8 cellular contexts compared by ENCODE assay signal in the genomic region with DNA sequence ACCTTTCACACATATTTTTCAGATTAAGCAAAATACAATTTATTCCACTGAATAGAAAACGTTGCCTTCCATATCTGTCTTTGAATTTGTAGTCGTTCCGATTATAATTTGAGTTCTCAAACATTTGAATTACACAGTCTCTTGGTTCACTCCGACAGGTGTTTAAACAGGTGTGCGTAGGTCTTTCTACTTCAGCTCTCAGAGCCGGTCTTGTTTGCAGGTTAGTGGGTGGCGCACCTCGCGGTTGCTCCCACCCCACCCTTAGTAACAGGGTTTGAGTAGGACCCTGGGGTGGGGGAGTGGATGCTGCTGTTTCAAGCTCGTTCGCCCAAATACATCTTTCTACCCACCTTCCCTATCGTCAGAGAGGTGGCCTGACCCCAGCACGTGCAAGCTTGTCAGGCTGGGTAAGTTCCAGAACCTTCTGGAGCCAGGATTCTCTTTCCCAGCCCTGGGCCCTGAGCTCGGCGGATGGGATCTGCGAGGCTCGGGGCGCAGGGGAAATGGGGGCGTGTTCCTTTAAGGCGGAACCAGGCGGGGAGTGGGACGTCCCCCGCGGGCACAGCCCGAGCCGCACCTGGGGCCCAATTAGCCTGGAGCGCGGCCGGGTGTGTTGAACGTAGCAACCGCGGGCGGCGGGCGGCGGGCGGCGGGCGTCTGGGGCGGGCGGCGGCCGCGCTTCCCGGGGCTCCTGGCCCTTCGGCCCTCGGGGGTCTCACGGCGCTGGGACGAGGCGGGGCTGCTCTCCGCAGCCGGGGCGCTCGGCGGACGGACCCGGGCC. TPM values are rescaled to one million over a fixed set of nuclear protein-coding genes. Genes with fewer than 3 reads are reported as not detected.
DNase-seq lines count a peak whose midpoint lies in the region; ATAC-seq and TF ChIP-seq lines count a peak whose summit lies in the region.

A gene (plus strand): TSS at position 591 of the 781 bp plus-strand sequence.

- in situ Hi-C loops in mammary epithelial cell (cut with MboI; ENCODE audit: low sequenced_read_pairs in 2 of 2), result no loop called here

- BruUV-seq in mammary epithelial cell (replicated peaks; lab: Mats Ljungman, UMichigan), result no TSS peak

- no peak within 1 kb of the TSS for H3K9ac ChIP-seq in mammary epithelial cell (ENCODE audit: insufficient read depth, low read length)

- H3K4me1 Mint-ChIP-seq in T-helper 17 cell, result peaks cover 9% of the 10 kb centered on the region

- intact Hi-C loops in mammary epithelial cell (cut with micrococcal nuclease) (no loop called here), left lung (cut with DNase I) (no loop called here)

- H3K4me2 ChIP-seq in mammary epithelial cell (ENCODE audit: insufficient read depth, low read depth, low read length), result peak within 1 kb of the TSS; percentile 85

- H3K27ac Mint-ChIP-seq in T-helper 17 cell, result no peak within 1 kb of the TSS

- dilution Hi-C loops in mammary epithelial cell (cut with HindIII; ENCODE audit: low sequenced_read_pairs), result no loop called here

- H3K27ac ChIP-seq in mammary epithelial cell (ENCODE audit: insufficient read depth, low read depth, low read length) (no peak within 1 kb of the TSS), left lung (peak within 1 kb of the TSS; percentile 25 to 31)

- peaks cover 9% of the 10 kb centered on the region for H3K4me1 ChIP-seq in mammary epithelial cell (ENCODE audit: insufficient read depth, low read length)
- no peaks in the 10 kb centered on the region for H3K4me1 ChIP-seq in left lung

- ATAC-seq in HG03159 (IDR thresholded peaks at IDR 0.05; ENCODE audit: unreplicated experiment) (peak; percentile 77), T-helper 17 cell (peak; percentile 90), left lung (peak; percentile 88)

- DNase-seq in NCI-H2081 (lab: John Stamatoyannopoulos, UW) (peak; percentile 44 to 65), NCI-H2081 treated with DMSO at 0.1 percent for 48 hours (lab: John Stamatoyannopoulos, UW) (no peak), T-helper 17 cell (peak in 2 of 3 donors; percentile 14 to 33), mammary epithelial cell (peak; percentile 3), left lung (peak; percentile 65 to 88), NOMO-1 (lab: John Stamatoyannopoulos, UW; ENCODE audit: unreplicated experiment in 2 of 2) (no peak)
- peak; percentile 18 to 22 for DNase-seq in stimulated activated CD4-positive, alpha-beta T cell treated with anti-CD3 and anti-CD28 coated beads, Interleukin-2, amount 100 ng/mL, for 48 hours

- H3K79me2 ChIP-seq in mammary epithelial cell (ENCODE audit: insufficient read depth, low read length), result no peaks in the 10 kb centered on the region

- no peaks in the 10 kb centered on the region for H3K36me3 ChIP-seq in mammary epithelial cell (ENCODE audit: insufficient read depth, low read length)
- no peaks in the 10 kb centered on the region for H3K36me3 ChIP-seq in left lung

- CTCF ChIA-PET in mammary epithelial cell (lab: Charles Lee; ENCODE audit: low non-redundant PET), result no interaction called here

- H3K27me3 ChIP-seq in mammary epithelial cell (ENCODE audit: insufficient read depth, low read length) (peaks cover 20% of the 10 kb centered on the region), left lung (peaks cover 6 to 47% of the 10 kb centered on the region in 2 donors)

- peaks cover 6% of the 10 kb centered on the region for H3K36me3 Mint-ChIP-seq in T-helper 17 cell (ENCODE audit: low read depth)

- peak within 1 kb of the TSS; percentile 91 for H3K4me3 Mint-ChIP-seq in T-helper 17 cell

- no peaks in the 10 kb centered on the region for H3K9me3 ChIP-seq in T-helper 17 cell (ENCODE audit: control insufficient read depth, low read length, poor library complexity, severe bottlenecking)
- H3K9me3 ChIP-seq in mammary epithelial cell (replicated peaks; ENCODE audit: insufficient read depth, low read length), result no peaks in the 10 kb centered on the region
- H3K9me3 ChIP-seq in left lung, result no peaks in the 10 kb centered on the region

- 52% methylated on average over 17 of the region's 58 CpGs for WGBS in mammary epithelial cell (ENCODE audit: low coverage, missing lambda C conversion rate)

- H3K4me3 ChIP-seq in mammary epithelial cell (replicated peaks in 1 of 3; ENCODE audit: insufficient read depth in 1 of 3, low read depth in 2 of 3, low read length in 3 of 3) (peak within 1 kb of the TSS; percentile 11 to 36 (median 13)), left lung (peak within 1 kb of the TSS; percentile 51 to 52)

- peak within 1 kb of the TSS; percentile 56 for H2AFZ ChIP-seq in mammary epithelial cell (ENCODE audit: low read depth, low read length)

- H4K20me1 ChIP-seq in mammary epithelial cell (ENCODE audit: insufficient read depth, low read length), result no peaks in the 10 kb centered on the region

- no peak for TF ChIP-seq CTCF in mammary epithelial cell (conservative IDR thresholded peaks at IDR 0.05 in 1 of 2, IDR thresholded peaks at IDR 0.05 in 1 of 2; ENCODE audit: extremely low read depth in 1 of 2, insufficient read depth in 1 of 2, low read depth in 1 of 2, low read length in 2 of 2)
- no peak for TF ChIP-seq CTCF in left lung (IDR thresholded peaks at IDR 0.05)

- H3K27me3 Mint-ChIP-seq in T-helper 17 cell, result peaks cover 52% of the 10 kb centered on the region

RNA-seq across cellular contexts. Expression of the gene that starts here (rescaled TPM):
- 1 to 10 TPM in 1 of 2 donors, not detected in 1; 1.4 TPM for total RNA-seq in T-helper 17 cell
- total RNA-seq in mammary epithelial cell, result 1 to 10 TPM; 1.5 to 1.6 TPM
- polyA plus RNA-seq in mammary epithelial cell, result 0.44 TPM
- polyA minus RNA-seq in mammary epithelial cell, result not detected
- 10 to 100 TPM; 10.1 to 14.8 TPM for total RNA-seq in left lung

Comparison
In these comparisons a context has a peak if more than half of its experiments do, and no peak if none do; other contexts are left out.
1. RNA of the gene that starts here (total RNA-seq): 10.1 to 14.8 TPM in left lung; 1.5 to 1.6 TPM in mammary epithelial cell and 1.4 TPM in T-helper 17 cell; every median in the first group is over 4 times any median in the second.
2. DNase-seq: peak in NCI-H2081 (2 of 2), T-helper 17 cell (2 of 3), mammary epithelial cell (single experiment), left lung (2 of 2) and stimulated activated CD4-positive, alpha-beta T cell treated with anti-CD3 and anti-CD28 coated beads, Interleukin-2, amount 100 ng/mL, for 48 hours (2 of 2); none in NCI-H2081 treated with DMSO at 0.1 percent for 48 hours (single experiment) and NOMO-1 (0 of 2).
3. Peak in every context shown above with its lines, with median percentiles within 50 percentile points of each other: ATAC-seq.